Comparison of ENCODE assay signal across 1 cellular context in the genomic region with DNA sequence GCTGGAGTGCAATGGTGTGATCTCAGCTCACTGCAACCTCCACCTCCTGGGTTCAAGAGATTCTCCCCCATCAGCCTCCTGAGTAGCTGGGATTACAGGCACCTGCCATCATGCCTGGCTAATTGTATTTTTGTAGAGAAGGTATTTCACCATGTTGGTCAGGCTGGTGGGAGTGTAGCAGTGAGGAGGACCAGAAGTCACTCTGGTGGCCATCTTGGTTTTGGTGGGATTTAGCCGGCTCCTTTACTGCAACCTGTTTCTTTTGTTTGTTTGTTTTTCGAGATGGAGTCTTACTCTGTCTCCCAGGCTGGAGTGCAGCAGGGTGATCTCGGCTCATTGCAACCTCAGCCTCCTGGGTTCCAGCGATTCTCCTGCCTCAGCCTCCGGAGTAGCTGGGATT. TPM values are rescaled to one million over a fixed set of nuclear protein-coding genes. Genes with fewer than 3 reads are reported as not detected.
"Had no signal": no experiment of that assay in that cellular context is flagged by ENCODE, and none has a peak within 500 bp of the region (broad histone marks: within the 10 kb centered on the region; RNA-seq: fewer than 3 reads in every experiment).

No MANE protein-coding gene starts in this region.

RNA-seq across cellular contexts. Expression of gene HSD17B6, which starts 58.6 kb away (rescaled TPM):
- total RNA-seq: ascending aorta had no signal
